ENCODE assay signal across 36 cellular contexts in the genomic region with DNA sequence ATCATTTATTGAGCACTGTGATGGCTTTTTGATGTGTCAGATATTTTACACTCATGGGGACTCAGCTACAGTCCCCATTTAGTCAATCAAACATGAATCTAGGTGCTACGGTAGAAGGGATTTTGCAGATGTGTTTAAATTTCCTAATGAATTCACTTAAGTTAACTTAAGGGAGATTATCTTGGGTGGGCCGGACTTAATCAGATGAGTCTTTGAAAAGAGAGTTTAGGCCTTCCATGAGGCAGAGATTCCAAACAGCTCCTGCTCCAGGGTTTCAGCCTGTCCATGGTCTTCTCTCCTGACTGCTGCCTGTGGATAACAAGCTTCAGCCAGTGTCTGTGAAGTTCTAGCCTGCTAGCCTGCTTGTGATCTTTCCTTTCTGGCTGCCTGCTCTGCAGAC.
"Had no signal": no experiment of that assay in that cellular context is flagged by ENCODE, and none has a peak within 500 bp of the region (broad histone marks: within the 10 kb centered on the region; RNA-seq: fewer than 3 reads in every experiment).

No MANE protein-coding gene starts in this region.

- H3K9me3 ChIP-seq: MG63 had no signal

- H3K27me3 ChIP-seq: MG63 had no signal

- H3K36me3 ChIP-seq: MG63 had no signal

- H3K4me3 ChIP-seq: MG63 had no signal

- DNase-seq: Karpas-422, Kasumi-1, MG63, MM.1S, MV-4-11, NCI-H1048, NCI-H1092, NCI-H1092 treated with DMSO at 0.1 percent for 48 hours, NCI-H1105, NCI-H1105 treated with DMSO at 0.1 percent for 48 hours, NCI-H1417, NCI-H1417 treated with DMSO at 0.1 percent for 48 hours, NCI-H1436, NCI-H1436 treated with DMSO at 0.1 percent for 48 hours, NCI-H146, NCI-H1694, NCI-H1694 treated with DMSO at 0.1 percent for 48 hours, NCI-H187, NCI-H187 treated with DMSO at 0.1 percent for 48 hours, NCI-H1930, NCI-H2029, NCI-H2029 treated with DMSO at 0.1 percent for 48 hours, NCI-H2081, NCI-H2081 treated with DMSO at 0.1 percent for 48 hours, NCI-H2107, NCI-H2171, NCI-H2171 treated with DMSO at 0.1 percent for 48 hours, NCI-H2227 treated with DMSO at 0.1 percent for 48 hours, NCI-H226, NCI-H345, NCI-H446, NCI-H446 treated with DMSO at 0.1 percent for 48 hours, NCI-H510A, NCI-H510A treated with DMSO at 0.1 percent for 48 hours, NCI-H524 had no signal

- H3K9ac ChIP-seq: KMS-11 had no signal

- H3K4me2 ChIP-seq: KMS-11 had no signal

- H3K27ac ChIP-seq: KMS-11 had no signal
